In genomic region chr14:46250113-46250703, GRCh38 we compare ENCODE assay signal across 9 cellular contexts.
A peak's percentile ranks its signal among the peaks of the same experiment; 100 is the strongest.
DNase-seq lines count a peak whose midpoint lies in the region; TF ChIP-seq lines count a peak whose summit lies in the region.
"Had no signal": no experiment of that assay in that cellular context is flagged by ENCODE, and none has a peak within 500 bp of the region (broad histone marks: within the 10 kb centered on the region; RNA-seq: fewer than 3 reads in every experiment).

No MANE protein-coding gene starts in this region.

- H3K27ac ChIP-seq in KMS-11, result no peak overlapping the region
- no peak overlapping the region for H3K27ac ChIP-seq in brain microvascular endothelial cell
- no peak overlapping the region for H3K27ac ChIP-seq in testis
- H3K27ac ChIP-seq in prostate gland, result no peak overlapping the region

- H2AFZ ChIP-seq in KMS-11 (ENCODE audit: low read depth), result no peak overlapping the region

- peaks cover 24% of the 10 kb centered on the region for H3K4me1 Mint-ChIP-seq in mesothelial cell of epicardium

- no peak overlapping the region for H3K9ac ChIP-seq in KMS-11

- TF ChIP-seq POLR2A in testis (IDR thresholded peaks at IDR 0.05), result no peak
- TF ChIP-seq POLR2A in prostate gland (IDR thresholded peaks at IDR 0.05), result no peak

- H3K27me3 ChIP-seq in KMS-11 (ENCODE audit: insufficient read depth, low read depth) (no peaks in the 10 kb centered on the region), brain microvascular endothelial cell (replicated peaks) (no peaks in the 10 kb centered on the region), testis (no peaks in the 10 kb centered on the region), prostate gland (replicated peaks; ENCODE audit: insufficient read depth) (no peaks in the 10 kb centered on the region)

- intact Hi-C loops in testis (cut with DNase I; ENCODE audit: low total_unique reads), result no loop called here
- intact Hi-C loops in prostate gland (cut with DNase I), result no loop called here

- no peaks in the 10 kb centered on the region for H3K9me3 ChIP-seq in testis
- H3K9me3 ChIP-seq in prostate gland, result no peaks in the 10 kb centered on the region

- no peak overlapping the region for H3K4me2 ChIP-seq in KMS-11

- peak; percentile 56 for TF ChIP-seq CTCF in KMS-11 (conservative IDR thresholded peaks at IDR 0.05; ENCODE audit: low read depth, low read length)
- TF ChIP-seq CTCF in brain microvascular endothelial cell (IDR thresholded peaks at IDR 0.05; ENCODE audit: low read depth, low read length, missing control alignments), result peak; percentile 62
- peak; percentile 63 for TF ChIP-seq CTCF in mesothelial cell of epicardium (IDR thresholded peaks at IDR 0.05; ENCODE audit: unreplicated experiment)
- TF ChIP-seq CTCF in testis (IDR thresholded peaks at IDR 0.05), result peak in 1 of 3 experiments; percentile 69
- TF ChIP-seq CTCF in prostate gland (IDR thresholded peaks at IDR 0.05), result peak in 2 of 4 experiments; percentile 20 to 60

- peaks cover 8% of the 10 kb centered on the region for H3K9me3 Mint-ChIP-seq in mesothelial cell of epicardium
- H3K9me3 Mint-ChIP-seq: dendritic cell treated with granulocyte-macrophage colony-stimulating factor and Interleukin-4, amounts not matched to agents 40 ng/mL and 50 ng/mL, for 4 days had no signal

- no peak overlapping the region for H3K4me3 ChIP-seq in KMS-11 (IDR thresholded peaks at IDR 0.05; ENCODE audit: insufficient read depth, low read depth, low read length)
- no peak overlapping the region for H3K4me3 ChIP-seq in brain microvascular endothelial cell (ENCODE audit: low read depth, low read length)
- no peak overlapping the region for H3K4me3 ChIP-seq in testis
- H3K4me3 ChIP-seq in prostate gland, result no peak overlapping the region

- DNase-seq in GM03348 (ENCODE audit: low spot score), result peak; percentile 17
- DNase-seq in brain microvascular endothelial cell, result peak; percentile 45
- no peak for DNase-seq in mesothelial cell of epicardium (ENCODE audit: low spot score in 2 of 2, unreplicated experiment in 2 of 2)
- no peak for DNase-seq in 8988T
- DNase-seq in testis, result no peak
- no peak for DNase-seq in prostate gland (ENCODE audit: low spot score)
- no peak for DNase-seq in stimulated activated CD4-positive, alpha-beta T cell treated with anti-CD3 and anti-CD28 coated beads, Interleukin-2, amount 100 ng/mL, for 48 hours

- H3K27me3 Mint-ChIP-seq in mesothelial cell of epicardium (ENCODE audit: low read depth), result no peaks in the 10 kb centered on the region
- H3K27me3 Mint-ChIP-seq: dendritic cell treated with granulocyte-macrophage colony-stimulating factor and Interleukin-4, amounts not matched to agents 40 ng/mL and 50 ng/mL, for 4 days had no signal

- no peak overlapping the region for H3K27ac Mint-ChIP-seq in mesothelial cell of epicardium
- H3K27ac Mint-ChIP-seq: dendritic cell treated with granulocyte-macrophage colony-stimulating factor and Interleukin-4, amounts not matched to agents 40 ng/mL and 50 ng/mL, for 4 days had no signal

- H3K36me3 ChIP-seq in KMS-11 (ENCODE audit: insufficient read depth) (no peaks in the 10 kb centered on the region), brain microvascular endothelial cell (replicated peaks) (no peaks in the 10 kb centered on the region), testis (ENCODE audit: low read depth, missing control alignments) (no peaks in the 10 kb centered on the region), prostate gland (no peaks in the 10 kb centered on the region)

- no peaks in the 10 kb centered on the region for H4K20me1 ChIP-seq in KMS-11 (ENCODE audit: insufficient read depth)

- H3K79me2 ChIP-seq in KMS-11 (ENCODE audit: insufficient read depth, low read depth), result no peaks in the 10 kb centered on the region

- H3K4me3 Mint-ChIP-seq in mesothelial cell of epicardium, result no peak overlapping the region
- H3K4me3 Mint-ChIP-seq: dendritic cell treated with granulocyte-macrophage colony-stimulating factor and Interleukin-4, amounts not matched to agents 40 ng/mL and 50 ng/mL, for 4 days had no signal

- in situ Hi-C loops in brain microvascular endothelial cell (cut with HindIII; ENCODE audit: low pct_ligation_motif_present, low sequenced_read_pairs), result no loop called here

- peaks cover 2% of the 10 kb centered on the region for H3K36me3 Mint-ChIP-seq in mesothelial cell of epicardium

- H3K4me1 ChIP-seq in KMS-11 (ENCODE audit: low read depth, poor library complexity, severe bottlenecking) (no peaks in the 10 kb centered on the region), testis (no peaks in the 10 kb centered on the region), prostate gland (replicated peaks) (no peaks in the 10 kb centered on the region)

Comparison
In these comparisons a context has a peak if more than half of its experiments do, and no peak if none do; other contexts are left out.
1. DNase-seq: peak in GM03348 (single experiment) and brain microvascular endothelial cell (single experiment); none in mesothelial cell of epicardium (0 of 2), 8988T (single experiment), testis (single experiment), prostate gland (single experiment) and stimulated activated CD4-positive, alpha-beta T cell treated with anti-CD3 and anti-CD28 coated beads, Interleukin-2, amount 100 ng/mL, for 48 hours (0 of 2).